8 cellular contexts compared by ENCODE assay signal in the genomic region with DNA sequence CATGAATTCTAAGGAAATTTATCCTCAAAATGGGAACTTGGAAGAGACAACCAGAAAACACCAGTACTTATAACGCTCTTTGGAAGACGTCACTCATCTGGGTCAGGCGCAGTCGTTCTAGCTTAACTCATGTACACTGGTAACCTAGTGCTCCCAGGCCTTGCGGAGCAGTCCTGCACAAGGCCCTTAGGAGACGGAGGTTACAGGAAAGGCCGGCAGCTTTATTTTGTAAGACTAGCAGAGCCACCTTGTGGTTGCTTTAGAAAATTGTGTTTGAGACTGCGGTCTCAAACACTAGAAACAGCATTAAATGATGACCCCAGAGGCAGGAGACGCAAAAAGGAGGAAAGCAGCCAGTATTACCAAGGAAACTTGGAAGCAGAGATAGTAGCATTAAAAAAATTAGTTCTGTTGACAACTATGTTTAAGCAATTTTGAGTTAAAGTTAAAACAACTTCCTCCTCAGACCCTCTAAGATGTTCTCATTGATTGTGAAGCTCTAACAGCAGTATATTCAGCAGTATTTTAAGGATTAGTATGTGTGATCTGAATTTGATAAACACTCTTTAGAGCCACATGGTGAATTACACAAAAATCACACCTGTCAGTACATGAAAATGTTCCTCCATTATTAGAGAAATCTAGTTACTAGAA.
A peak's percentile ranks its signal among the peaks of the same experiment; 100 is the strongest.
DNase-seq lines count a peak whose midpoint lies in the region; ATAC-seq and TF ChIP-seq lines count a peak whose summit lies in the region.

No MANE protein-coding gene starts in this region.

- H3K4me1 Mint-ChIP-seq in neural crest cell, result no peaks in the 10 kb centered on the region

- peaks cover 5% of the 10 kb centered on the region for H3K27me3 Mint-ChIP-seq in neural crest cell (ENCODE audit: low read depth)

- ATAC-seq in HG02938 (IDR thresholded peaks at IDR 0.05; ENCODE audit: unreplicated experiment), result no peak
- ATAC-seq in HG02970 (IDR thresholded peaks at IDR 0.05; ENCODE audit: low FRiP score, unreplicated experiment), result no peak

- peaks cover 7% of the 10 kb centered on the region for H3K9me3 Mint-ChIP-seq in neural crest cell

- peaks cover 4% of the 10 kb centered on the region for H3K36me3 Mint-ChIP-seq in neural crest cell (ENCODE audit: low read depth)

- peak; percentile 85 for TF ChIP-seq CTCF in neural crest cell (conservative IDR thresholded peaks at IDR 0.05)

- peak; percentile 79 for DNase-seq in A172 (ENCODE audit: low spot score)
- DNase-seq in GF-D8 (lab: John Stamatoyannopoulos, UW), result peak; percentile 6
- peak; percentile 34 for DNase-seq in NCI-H1417 treated with DMSO at 0.1 percent for 48 hours (lab: John Stamatoyannopoulos, UW)
- peak; percentile 47 for DNase-seq in SKM-1 (lab: John Stamatoyannopoulos, UW; ENCODE audit: unreplicated experiment)
- DNase-seq in fibroblast of gingiva (ENCODE audit: low read depth), result peak; percentile 73
- peak; percentile 36 for DNase-seq in neural crest cell (ENCODE audit: low read depth, low spot score)

- no peak overlapping the region for H3K4me3 Mint-ChIP-seq in neural crest cell

- H3K27ac Mint-ChIP-seq in neural crest cell (ENCODE audit: unreplicated experiment), result no peak overlapping the region

Comparison
In these comparisons a context has a peak if more than half of its experiments do, and no peak if none do; other contexts are left out.
1. DNase-seq: peak in every context shown above with its lines; median percentile 79 in A172; 73 in fibroblast of gingiva; 47 in SKM-1; 36 in neural crest cell; 34 in NCI-H1417 treated with DMSO at 0.1 percent for 48 hours; 6 in GF-D8.